19 cellular contexts compared by ENCODE assay signal in the genomic region with DNA sequence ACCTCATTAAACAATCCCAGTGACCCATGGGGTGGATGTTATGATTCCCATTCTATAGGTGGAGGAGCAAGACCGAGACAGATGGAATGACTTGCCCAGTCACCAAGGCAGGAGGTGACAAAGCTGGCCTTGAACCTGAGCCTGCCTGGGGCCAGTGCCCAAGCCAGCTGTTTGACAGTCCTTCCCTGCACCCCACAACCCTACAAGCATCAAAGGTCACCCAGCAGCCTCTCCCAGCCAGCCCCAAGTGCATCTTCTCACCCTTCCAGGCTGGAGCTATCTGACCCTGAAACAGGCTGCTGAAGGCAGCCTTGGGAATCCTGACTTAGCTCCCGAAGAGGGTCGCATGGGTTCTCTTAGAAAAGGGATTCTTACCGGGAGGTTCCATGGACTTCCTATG.
"Had no signal": no experiment of that assay in that cellular context is flagged by ENCODE, and none has a peak within 500 bp of the region (broad histone marks: within the 10 kb centered on the region; RNA-seq: fewer than 3 reads in every experiment).

No MANE protein-coding gene starts in this region.

- ATAC-seq: SK-N-SH treated with all-trans-retinoic acid at 6 μM for 48 hours had no signal

- H3K4me3 ChIP-seq: MG63, SJCRH30 had no signal

- H3K27me3 ChIP-seq: MG63, SJCRH30 had no signal

- DNase-seq: IMR-90, Karpas-422, KG1, NCI-H1092, NCI-H1105 treated with DMSO at 0.1 percent for 48 hours, NCI-H1417 treated with DMSO at 0.1 percent for 48 hours, NCI-H1694 treated with DMSO at 0.1 percent for 48 hours, NCI-H1930, NCI-H2081, NCI-H2107, NCI-H524, NCI-H526 treated with DMSO at 0.1 percent for 48 hours, NCI-H748 treated with DMSO at 0.1 percent for 48 hours, RPMI8226, SHP77 treated with DMSO at 0.1 percent for 48 hours, SJCRH30 had no signal

- H3K4me1 ChIP-seq: SJCRH30 had no signal

- H3K36me3 ChIP-seq: MG63, SJCRH30 had no signal

- H3K27ac ChIP-seq: SJCRH30 had no signal

- H3K9me3 ChIP-seq: MG63, SJCRH30 had no signal

- FAIRE-seq: RCC 7860 had no signal
